In the genomic region with DNA sequence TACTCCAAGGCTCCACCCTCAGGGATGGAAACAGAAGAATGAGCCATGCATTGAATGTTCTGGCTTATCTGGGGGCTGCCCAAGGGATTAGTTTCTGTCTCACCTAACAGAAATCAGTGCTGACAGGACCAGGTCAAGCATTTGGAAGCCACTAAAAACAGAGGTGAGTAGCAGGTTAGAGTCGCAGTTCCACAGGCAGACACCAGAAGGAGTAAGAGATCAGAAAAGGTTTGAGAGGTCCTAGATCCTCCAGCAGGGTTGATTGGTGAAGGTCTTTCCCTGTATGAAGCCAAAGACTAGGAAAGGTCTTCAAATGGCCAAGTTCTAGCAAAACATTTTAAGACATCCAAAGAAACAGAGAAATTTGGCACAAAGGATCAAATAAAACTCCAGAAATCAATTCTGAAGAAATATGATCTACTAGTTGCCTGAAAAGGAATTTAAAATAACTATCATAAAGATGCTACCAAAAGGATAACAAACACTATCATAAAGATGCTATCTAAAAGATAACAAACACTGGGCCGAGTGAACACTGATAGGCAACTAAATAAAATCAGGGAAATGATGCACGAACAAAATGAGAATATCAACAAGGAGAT, we compare ENCODE assay signal across 8 cellular contexts. TPM values are rescaled to one million over a fixed set of nuclear protein-coding genes. Genes with fewer than 3 reads are reported as not detected.
A peak's percentile ranks its signal among the peaks of the same experiment; 100 is the strongest.
DNase-seq lines count a peak whose midpoint lies in the region; ATAC-seq lines count a peak whose summit lies in the region.

No MANE protein-coding gene starts in this region.

- DNase-seq in CD4-positive, alpha-beta memory T cell, result peak; percentile 47 to 63 (median 61)
- DNase-seq in HAP-1 (ENCODE audit: low spot score in 2 of 2), result peak; percentile 13 to 54
- DNase-seq in NCI-H748 (lab: John Stamatoyannopoulos, UW; ENCODE audit: unreplicated experiment), result peak; percentile 62
- peak; percentile 26 for DNase-seq in activated T-cell treated with anti-CD3 and anti-CD28 coated beads for 48 hours (ENCODE audit: low read depth)
- DNase-seq in glomerular visceral epithelial cell (ENCODE audit: extremely low spot score), result peak; percentile 66
- DNase-seq in stimulated activated CD4-positive, alpha-beta T cell treated with anti-CD3 and anti-CD28 coated beads, Interleukin-15, amount 100 ng/mL, for 1 hour (ENCODE audit: low read depth in 1 of 2, low spot score in 1 of 2), result peak; percentile 12 to 18

- POLR2A ChIA-PET in CD4-positive, alpha-beta memory T cell (lab: Charles Lee; ENCODE audit: partially characterized antibody), result interaction anchor here (1.0 kb wide), 1 partner anchor 20 kb away, joined by 7 read pairs; the partner anchor contains the start of gene TTC9

- intact Hi-C loops in CD4-positive, alpha-beta memory T cell (cut with micrococcal nuclease), result loop anchor here (1.0 to 5.0 kb wide), 6 partner anchors 19 to 350 kb away; partner anchors contain the start of gene TTC9

- H3K4me1 ChIP-seq in CD4-positive, alpha-beta memory T cell (ENCODE audit: insufficient read depth, low read length), result no peaks in the 10 kb centered on the region
- H3K4me1 ChIP-seq in HAP-1, result peaks cover 11% of the 10 kb centered on the region

- CTCF ChIA-PET in CD4-positive, alpha-beta memory T cell (lab: Charles Lee; ENCODE audit: partially characterized antibody), result interaction anchor here (1.0 to 7.8 kb wide), 8 partner anchors 10 to 195 kb away, joined by 3 to 231 read pairs (median 8); partner anchors contain the start of gene TTC9

- H3K4me3 Mint-ChIP-seq in CD4-positive, alpha-beta memory T cell, result no peak overlapping the region

- H3K27me3 Mint-ChIP-seq in CD4-positive, alpha-beta memory T cell, result no peaks in the 10 kb centered on the region

- peaks cover 9 to 17% of the 10 kb centered on the region in 2 donors for H3K36me3 Mint-ChIP-seq in CD4-positive, alpha-beta memory T cell

- peaks cover 0 to 2% (median under 1%) of the 10 kb centered on the region in 4 donors for H3K4me1 Mint-ChIP-seq in CD4-positive, alpha-beta memory T cell

- ATAC-seq in GM21515 (IDR thresholded peaks at IDR 0.05; ENCODE audit: unreplicated experiment) (no peak), GM18520 (IDR thresholded peaks at IDR 0.05; ENCODE audit: unreplicated experiment) (no peak)

- in situ Hi-C loops in HAP-1 (cut with MboI; ENCODE audit: low sequenced_read_pairs), result no loop called here

- no peaks in the 10 kb centered on the region for H3K36me3 ChIP-seq in CD4-positive, alpha-beta memory T cell (ENCODE audit: insufficient read depth, low read length)
- H3K36me3 ChIP-seq in HAP-1 (replicated peaks), result no peaks in the 10 kb centered on the region

- no peaks in the 10 kb centered on the region for H3K27me3 ChIP-seq in CD4-positive, alpha-beta memory T cell (ENCODE audit: insufficient read depth, low read length)
- H3K27me3 ChIP-seq in HAP-1 (ENCODE audit: low read depth), result peaks cover 15% of the 10 kb centered on the region

- H3K4me3 ChIP-seq in CD4-positive, alpha-beta memory T cell (ENCODE audit: low read length in 2 of 2), result no peak overlapping the region
- no peak overlapping the region for H3K4me3 ChIP-seq in HAP-1

- H3K9me3 Mint-ChIP-seq in CD4-positive, alpha-beta memory T cell, result peaks cover 2 to 23% (median 14%) of the 10 kb centered on the region in 8 donors

- H3K27ac Mint-ChIP-seq in CD4-positive, alpha-beta memory T cell, result no peak overlapping the region

- H3K9me3 ChIP-seq in CD4-positive, alpha-beta memory T cell (ENCODE audit: control insufficient read depth in 1 of 2, low read length in 2 of 2), result no peaks in the 10 kb centered on the region
- peaks cover under 1% of the 10 kb centered on the region; the same call in 1 of the 2 replicates for H3K9me3 ChIP-seq in HAP-1

- no peak overlapping the region for H3K27ac ChIP-seq in CD4-positive, alpha-beta memory T cell (ENCODE audit: low read depth, low read length)

RNA-seq across cellular contexts. Expression of gene TTC9, which starts 19.5 kb away (rescaled TPM):
- total RNA-seq in CD4-positive, alpha-beta memory T cell, result 10 to 100 TPM; 25.5 to 25.9 TPM
- 10 to 100 TPM in 1 of 2 donors, 1 to 10 TPM in 1; 9.2 to 16.1 TPM for polyA plus RNA-seq in CD4-positive, alpha-beta memory T cell

RNA-seq across cellular contexts. Expression of gene MED6, which starts 21.8 kb away (rescaled TPM):
- 10 to 100 TPM; 57.0 to 61.8 TPM for total RNA-seq in CD4-positive, alpha-beta memory T cell
- 10 to 100 TPM; 38.4 to 48.7 TPM for polyA plus RNA-seq in CD4-positive, alpha-beta memory T cell

Comparison
In these comparisons a context has a peak if more than half of its experiments do, and no peak if none do; other contexts are left out.
1. DNase-seq: peak in every context shown above with its lines; median percentile 66 in glomerular visceral epithelial cell; 62 in NCI-H748; 61 in CD4-positive, alpha-beta memory T cell; 34 in HAP-1; 26 in activated T-cell treated with anti-CD3 and anti-CD28 coated beads for 48 hours; 15 in stimulated activated CD4-positive, alpha-beta T cell treated with anti-CD3 and anti-CD28 coated beads, Interleukin-15, amount 100 ng/mL, for 1 hour.